Comparison of ENCODE assay signal across 8 cellular contexts in the genomic region with DNA sequence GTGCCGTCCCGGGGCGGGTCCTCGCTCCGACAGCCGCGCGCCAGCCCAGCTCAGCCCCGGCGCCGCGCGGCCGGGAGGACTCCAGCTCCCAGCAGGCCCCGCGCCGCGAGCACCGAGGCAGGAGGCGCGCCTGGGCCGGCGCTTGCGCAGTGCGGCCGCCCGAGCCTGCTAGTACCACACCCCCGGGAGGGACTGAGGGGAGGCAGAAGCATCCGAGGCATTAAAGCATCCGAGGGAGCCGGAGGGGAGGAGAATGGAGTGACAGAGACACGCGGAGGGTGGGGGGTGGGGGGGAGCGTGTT. TPM values are rescaled to one million over a fixed set of nuclear protein-coding genes. Genes with fewer than 3 reads are reported as not detected.
DNase-seq lines count a peak whose midpoint lies in the region; FAIRE-seq and TF ChIP-seq lines count a peak whose summit lies in the region.

Gene GRK5, plus strand, starts transcription at position 205 of the 302 bp plus-strand sequence. CDS start 347 bp downstream, outside the sequence.

- peak within 1 kb of the TSS; percentile 82 for H2AFZ ChIP-seq in Loucy (ENCODE audit: low read length)

- H3K4me2 ChIP-seq in Loucy (ENCODE audit: low read depth, low read length, poor library complexity, severe bottlenecking): peak within 1 kb of the TSS; percentile 96

- DNase-seq in EH (ENCODE audit: low read depth) (peak; percentile 98), H54 (ENCODE audit: insufficient read length, low spot score) (peak; percentile 94), SHP77 treated with DMSO at 0.1 percent for 48 hours (lab: John Stamatoyannopoulos, UW) (peak; percentile 79), fibroblast of the aortic adventitia (ENCODE audit: low read depth) (peak; percentile 97)
- DNase-seq in activated effector memory CD4-positive, alpha-beta T cell treated with anti-CD3 and anti-CD28 coated beads, Interleukin-2, amount 50 U/mL, for 16 hours: peak; percentile 98

- peaks cover 54% of the 10 kb centered on the region for H3K4me1 Mint-ChIP-seq in nephron
- H3K4me1 Mint-ChIP-seq in stimulated activated naive CD8-positive, alpha-beta T cell treated with anti-CD3 and anti-CD28 coated beads, Interleukin-15, Interleukin-2, amounts not matched to agents 100 ng/mL and 50 ng/mL, for 24 hours (ENCODE audit: low read depth): peaks cover 53% of the 10 kb centered on the region

- peak; percentile 82 for TF ChIP-seq POLR2A in H54 (IDR thresholded peaks at IDR 0.05; ENCODE audit: low read depth, low read length)

- no peak for FAIRE-seq in H54 (lab: Jason Lieb, UNC)

- peaks cover 14% of the 10 kb centered on the region for H3K27me3 Mint-ChIP-seq in nephron (ENCODE audit: low read depth)
- no peaks in the 10 kb centered on the region for H3K27me3 Mint-ChIP-seq in stimulated activated naive CD8-positive, alpha-beta T cell treated with anti-CD3 and anti-CD28 coated beads, Interleukin-15, Interleukin-2, amounts not matched to agents 100 ng/mL and 50 ng/mL, for 24 hours

- H3K9me3 ChIP-seq in Loucy (ENCODE audit: insufficient read depth, low read depth, low read length): no peaks in the 10 kb centered on the region

- peak within 1 kb of the TSS; percentile 77 for H3K9ac ChIP-seq in Loucy (ENCODE audit: low read depth, low read length, poor library complexity, severe bottlenecking)

- no peaks in the 10 kb centered on the region for H3K9me3 Mint-ChIP-seq in nephron
- H3K9me3 Mint-ChIP-seq in stimulated activated naive CD8-positive, alpha-beta T cell treated with anti-CD3 and anti-CD28 coated beads, Interleukin-15, Interleukin-2, amounts not matched to agents 100 ng/mL and 50 ng/mL, for 24 hours: no peaks in the 10 kb centered on the region

- H3K36me3 ChIP-seq in Loucy (ENCODE audit: insufficient read depth, low read length): no peaks in the 10 kb centered on the region

- H3F3A ChIP-seq in Loucy (ENCODE audit: low read depth): peaks cover 13% of the 10 kb centered on the region

- H3K9me2 ChIP-seq in Loucy (replicated peaks; ENCODE audit: low read depth, low read length): no peaks in the 10 kb centered on the region

- peak within 1 kb of the TSS; percentile 93 to 94 (median 94) for H3K27ac Mint-ChIP-seq in nephron
- peak within 1 kb of the TSS; percentile 94 for H3K27ac Mint-ChIP-seq in stimulated activated naive CD8-positive, alpha-beta T cell treated with anti-CD3 and anti-CD28 coated beads, Interleukin-15, Interleukin-2, amounts not matched to agents 100 ng/mL and 50 ng/mL, for 24 hours

- H3K79me2 ChIP-seq in Loucy (ENCODE audit: insufficient read depth, low read length): peaks cover 41% of the 10 kb centered on the region

- H3K27me3 ChIP-seq in Loucy (ENCODE audit: insufficient read depth, low read length, poor library complexity, severe bottlenecking): no peaks in the 10 kb centered on the region

- TF ChIP-seq CTCF in Loucy (conservative IDR thresholded peaks at IDR 0.05; ENCODE audit: low read length) (no peak), fibroblast of the aortic adventitia (IDR thresholded peaks at IDR 0.05; ENCODE audit: insufficient read depth, low read length) (no peak), nephron (IDR thresholded peaks at IDR 0.05; ENCODE audit: unreplicated experiment in 3 of 3) (no peak)

- H3K4me1 ChIP-seq in Loucy (ENCODE audit: insufficient read depth, low read length, poor library complexity, severe bottlenecking): peaks cover 39% of the 10 kb centered on the region

- peak within 1 kb of the TSS; percentile 93 to 97 (median 95) for H3K4me3 Mint-ChIP-seq in nephron
- H3K4me3 Mint-ChIP-seq in stimulated activated naive CD8-positive, alpha-beta T cell treated with anti-CD3 and anti-CD28 coated beads, Interleukin-15, Interleukin-2, amounts not matched to agents 100 ng/mL and 50 ng/mL, for 24 hours: peak within 1 kb of the TSS; percentile 93

- H3K4me3 ChIP-seq in Loucy (ENCODE audit: low read length, poor library complexity, severe bottlenecking) (peak within 1 kb of the TSS; percentile 83), fibroblast of the aortic adventitia (ENCODE audit: low read depth, low read length) (peak within 1 kb of the TSS; percentile 77)

- H4K20me1 ChIP-seq in Loucy (ENCODE audit: insufficient read depth, low read length, poor library complexity, severe bottlenecking): no peaks in the 10 kb centered on the region

- H3K36me3 Mint-ChIP-seq in nephron (ENCODE audit: low read depth): no peaks in the 10 kb centered on the region
- H3K36me3 Mint-ChIP-seq in stimulated activated naive CD8-positive, alpha-beta T cell treated with anti-CD3 and anti-CD28 coated beads, Interleukin-15, Interleukin-2, amounts not matched to agents 100 ng/mL and 50 ng/mL, for 24 hours (ENCODE audit: low read depth): peaks cover 4% of the 10 kb centered on the region

RNA-seq across cellular contexts. Expression of gene GRK5, which starts in this region (rescaled TPM):
- 7.0 and 20.5 TPM in 2 replicates for total RNA-seq in fibroblast of the aortic adventitia (ENCODE audit: low replicate concordance)

Comparison
In these comparisons a context has a peak if more than half of its experiments do, and no peak if none do; other contexts are left out.
1. Peak in every context shown above with its lines: DNase-seq and H3K4me3 ChIP-seq.